25 cellular contexts compared by ENCODE assay signal in genomic region chr18:50675043-50675442, GRCh38.
A peak's percentile ranks its signal among the peaks of the same experiment; 100 is the strongest.
DNase-seq lines count a peak whose midpoint lies in the region; ATAC-seq, FAIRE-seq and TF ChIP-seq lines count a peak whose summit lies in the region.
"Had no signal": no experiment of that assay in that cellular context is flagged by ENCODE, and none has a peak within 500 bp of the region (broad histone marks: within the 10 kb centered on the region; RNA-seq: fewer than 3 reads in every experiment).

No MANE protein-coding gene starts in this region.

- no peak overlapping the region for H2AFZ ChIP-seq in HepG2 (ENCODE audit: low read length)
- H2AFZ ChIP-seq: GM23248 had no signal

- H3K4me1 ChIP-seq in right lobe of liver (no peaks in the 10 kb centered on the region), HepG2 (ENCODE audit: insufficient read depth, low read length) (no peaks in the 10 kb centered on the region), heart right ventricle (peaks cover 0 to 19% (median 5%) of the 10 kb centered on the region in 9 donors), A673 (ENCODE audit: insufficient read depth, low read length, poor library complexity, severe bottlenecking) (no peaks in the 10 kb centered on the region), testis (no peaks in the 10 kb centered on the region)

- H3K9me3 ChIP-seq in right lobe of liver (no peaks in the 10 kb centered on the region), HepG2 (ENCODE audit: low read length) (no peaks in the 10 kb centered on the region), heart right ventricle (no peaks in the 10 kb centered on the region), A673 (ENCODE audit: low read depth, low read length, poor library complexity, severe bottlenecking) (no peaks in the 10 kb centered on the region), testis (no peaks in the 10 kb centered on the region)
- H3K9me3 ChIP-seq: MG63, SK-N-SH had no signal

- TF ChIP-seq RAD21 in HepG2 (CRISPR knock-in tag; IDR thresholded peaks at IDR 0.05) = no peak

- TF ChIP-seq POLR2A in right lobe of liver (IDR thresholded peaks at IDR 0.05) (no peak), HepG2 (IDR thresholded peaks at IDR 0.05; ENCODE audit: insufficient read depth in 1 of 2, low read depth in 2 of 2, low read length in 2 of 2) (no peak), testis (IDR thresholded peaks at IDR 0.05) (no peak)

- no peaks in the 10 kb centered on the region for H3K79me2 ChIP-seq in HepG2 (ENCODE audit: insufficient read depth, low read length)

- WGBS in right lobe of liver (ENCODE audit: insufficient coverage, low coverage, low lambda C conversion rate, missing lambda C conversion rate) = 76% methylated on average over 3 of the region's 6 CpGs
- WGBS in HepG2 (ENCODE audit: low lambda C conversion rate) = 15% methylated on average over 6 of the region's 6 CpGs
- WGBS in heart right ventricle, 2 donors = 84 to 88% methylated on average over 6 of the region's 6 CpGs
- 93 to 95% methylated on average over 6 of the region's 6 CpGs for WGBS in testis, 2 donors

- ATAC-seq in right lobe of liver = peak in 3 of 4 donors; percentile 42 to 82 (median 62)
- ATAC-seq in HepG2 = no peak
- ATAC-seq in heart right ventricle = peak in 3 of 8 donors; percentile 21 to 28 (median 25)
- no peak for ATAC-seq in HG02798 (IDR thresholded peaks at IDR 0.05; ENCODE audit: poor library complexity, unreplicated experiment)

- TF ChIP-seq EP300 in HepG2 (IDR thresholded peaks at IDR 0.05; ENCODE audit: low read depth in 2 of 2, low read length in 2 of 2) (no peak), HepG2 (CRISPR knock-in tag; IDR thresholded peaks at IDR 0.05; ENCODE audit: borderline replicate concordance) (no peak)

- H3K9ac ChIP-seq in HepG2 (ENCODE audit: insufficient read depth, low read depth, low read length) = no peak overlapping the region
- H3K9ac ChIP-seq: GM23248, SK-N-SH had no signal

- H3K27me3 ChIP-seq in right lobe of liver = no peaks in the 10 kb centered on the region
- no peaks in the 10 kb centered on the region; a peak in 1 of 5 replicates for H3K27me3 ChIP-seq in HepG2 (ENCODE audit: control insufficient read depth in 1 of 2, insufficient read depth in 2 of 2, low read length in 2 of 2)
- H3K27me3 ChIP-seq in heart right ventricle = peaks cover 0 to 3% (median 0%) of the 10 kb centered on the region in 7 donors
- no peaks in the 10 kb centered on the region for H3K27me3 ChIP-seq in A673 (replicated peaks; ENCODE audit: insufficient read depth, low read depth, low read length, poor library complexity)
- H3K27me3 ChIP-seq in testis = no peaks in the 10 kb centered on the region
- H3K27me3 ChIP-seq: MG63 had no signal

- no peaks in the 10 kb centered on the region for H4K20me1 ChIP-seq in HepG2 (ENCODE audit: insufficient read depth, low read length)

- no peak overlapping the region for H3K4me2 ChIP-seq in HepG2 (ENCODE audit: low read depth, low read length)
- H3K4me2 ChIP-seq: SK-N-SH had no signal

- in situ Hi-C loops in HepG2 (cut with HindIII; ENCODE audit: extremely low pct_ligation_motif_present, low pct_unique_long_range_greater_than_20kb) = no loop called here

- TF ChIP-seq CTCF in right lobe of liver (IDR thresholded peaks at IDR 0.05) (no peak), HepG2 (CRISPR knock-in tag; IDR thresholded peaks at IDR 0.05) (no peak), heart right ventricle (IDR thresholded peaks at IDR 0.05) (no peak), A673 (conservative IDR thresholded peaks at IDR 0.05; ENCODE audit: low read depth, low read length) (no peak), testis (IDR thresholded peaks at IDR 0.05) (no peak)

- BruUV-seq in HepG2 (replicated peaks; lab: Mats Ljungman, UMichigan) = no TSS peak
- BruUV-seq in A673 (replicated peaks; lab: Mats Ljungman, UMichigan) = no TSS peak

- no peak for DNase-seq in right lobe of liver
- DNase-seq in HepG2 (ENCODE audit: low spot score) = no peak
- no peak for DNase-seq in heart right ventricle
- DNase-seq in islet precursor cell = peak; percentile 21
- DNase-seq in A673 (ENCODE audit: low spot score) = no peak
- DNase-seq in GM19240 (ENCODE audit: insufficient read length, low spot score) = no peak
- DNase-seq in testis = no peak
- DNase-seq: 8988T; CD4-positive, alpha-beta T cell; GM23248; H7; KBM-7; NCI-H1105 treated with DMSO at 0.1 percent for 48 hours; NCI-H146; NCI-H1930; NCI-H2107; NCI-H526; NCI-H82; SIG-M5; SK-N-SH had no signal

- H3K4me3 ChIP-seq in right lobe of liver (no peak overlapping the region), HepG2 (replicated peaks in 1 of 3; ENCODE audit: insufficient read depth in 1 of 3, low read depth in 2 of 3, low read length in 3 of 3) (no peak overlapping the region), heart right ventricle (no peak overlapping the region), A673 (ENCODE audit: low read depth, low read length, poor library complexity, severe bottlenecking) (no peak overlapping the region), testis (no peak overlapping the region)
- H3K4me3 ChIP-seq: GM23248, MG63 had no signal

- no peak for FAIRE-seq in HepG2 (lab: Jason Lieb, UNC)
- FAIRE-seq: D721Med, HTR-8/SVneo had no signal

- CTCF ChIA-PET in HepG2 (lab: Yijun Ruan, JAX; ENCODE audit: low intra/inter-chr PET ratio, low total read pairs) = no interaction called here
- CTCF ChIA-PET in A673 (lab: Charles Lee) = interaction anchor here (0.6 kb wide), 1 partner anchor 12 kb away, joined by 4 read pairs; no protein-coding TSS in a partner anchor

- H3K36me3 ChIP-seq in right lobe of liver = no peaks in the 10 kb centered on the region
- no peaks in the 10 kb centered on the region for H3K36me3 ChIP-seq in HepG2 (replicated peaks in 1 of 2; ENCODE audit: control insufficient read depth in 1 of 2, insufficient read depth in 2 of 2, low read length in 2 of 2)
- no peaks in the 10 kb centered on the region for H3K36me3 ChIP-seq in heart right ventricle
- H3K36me3 ChIP-seq in A673 (ENCODE audit: insufficient read depth, low read length, poor library complexity, severe bottlenecking) = no peaks in the 10 kb centered on the region
- H3K36me3 ChIP-seq in testis (ENCODE audit: low read depth, missing control alignments) = no peaks in the 10 kb centered on the region
- H3K36me3 ChIP-seq: MG63 had no signal

- intact Hi-C loops in right lobe of liver (cut with DNase I) = no loop called here
- intact Hi-C loops in HepG2 (cut with micrococcal nuclease; ENCODE audit: unreplicated experiment) = no loop called here
- intact Hi-C loops in heart right ventricle (cut with DNase I) = no loop called here
- intact Hi-C loops in A673 (cut with micrococcal nuclease; ENCODE audit: unreplicated experiment) = no loop called here
- intact Hi-C loops in testis (cut with DNase I; ENCODE audit: low total_unique reads) = no loop called here

- H3K27ac ChIP-seq in right lobe of liver = no peak overlapping the region
- H3K27ac ChIP-seq in HepG2 (ENCODE audit: extremely low read length, insufficient read depth, low read length) = no peak overlapping the region
- H3K27ac ChIP-seq in heart right ventricle = peak overlapping the region in 6 of 10 donors; percentile 5 to 86 (median 75)
- no peak overlapping the region for H3K27ac ChIP-seq in A673 (ENCODE audit: low read depth, low read length, poor library complexity, severe bottlenecking)
- H3K27ac ChIP-seq in testis = no peak overlapping the region
- H3K27ac ChIP-seq: GM23248, RWPE1 had no signal

- POLR2A ChIA-PET in HepG2 (lab: Yijun Ruan, JAX) (no interaction called here), A673 (lab: Charles Lee; ENCODE audit: low non-redundant PET) (no interaction called here)

TF ChIP-seq in HepG2, 621 proteins besides CTCF, POLR2A, EP300 and RAD21:
- TF ChIP-seq MAF1 (CRISPR knock-in tag; IDR thresholded peaks at IDR 0.05; ENCODE audit: borderline replicate concordance) (no peak), SETDB1 (CRISPR knock-in tag; IDR thresholded peaks at IDR 0.05; ENCODE audit: borderline replicate concordance) (no peak), TEAD3 (CRISPR knock-in tag; optimal IDR thresholded peaks at IDR 0.05; ENCODE audit: borderline replicate concordance) (no peak), ZNF772 (CRISPR knock-in tag; IDR thresholded peaks at IDR 0.05) (no peak), MAFF (IDR thresholded peaks at IDR 0.05; ENCODE audit: low read depth, low read length) (no peak)
- TF ChIP-seq, protein P1, sequence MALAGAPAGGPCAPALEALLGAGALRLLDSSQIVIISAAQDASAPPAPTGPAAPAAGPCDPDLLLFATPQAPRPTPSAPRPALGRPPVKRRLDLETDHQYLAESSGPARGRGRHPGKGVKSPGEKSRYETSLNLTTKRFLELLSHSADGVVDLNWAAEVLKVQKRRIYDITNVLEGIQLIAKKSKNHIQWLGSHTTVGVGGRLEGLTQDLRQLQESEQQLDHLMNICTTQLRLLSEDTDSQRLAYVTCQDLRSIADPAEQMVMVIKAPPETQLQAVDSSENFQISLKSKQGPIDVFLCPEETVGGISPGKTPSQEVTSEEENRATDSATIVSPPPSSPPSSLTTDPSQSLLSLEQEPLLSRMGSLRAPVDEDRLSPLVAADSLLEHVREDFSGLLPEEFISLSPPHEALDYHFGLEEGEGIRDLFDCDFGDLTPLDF (CRISPR knock-in tag; IDR thresholded peaks at IDR 0.05) = no peak
TF ChIP-seq in HepG2: peak in this region for 0.

Comparison
In these comparisons a context has a peak if more than half of its experiments do, and no peak if none do; other contexts are left out.
1. ATAC-seq: peak in right lobe of liver (3 of 4); none in HepG2 (single experiment) and HG02798 (single experiment).
2. H3K27ac ChIP-seq: peak in heart right ventricle (6 of 10); none in right lobe of liver (0 of 3), HepG2 (single experiment), A673 (single experiment) and testis (0 of 2).